18 cellular contexts compared by ENCODE assay signal in genomic region chr11:47483408-47483807, GRCh38. TPM values are rescaled to one million over a fixed set of nuclear protein-coding genes. Genes with fewer than 3 reads are reported as not detected.
"Had no signal": no experiment of that assay in that cellular context is flagged by ENCODE, and none has a peak within 500 bp of the region (broad histone marks: within the 10 kb centered on the region; RNA-seq: fewer than 3 reads in every experiment).

No MANE protein-coding gene starts in this region.

- DNase-seq: activated CD4-positive, alpha-beta memory T cell treated with anti-CD3 and anti-CD28 coated beads, Interleukin-2, amount 10 ng/mL, durations not matched to agents 7 days and 5 days; activated CD4-positive, alpha-beta T cell treated with anti-CD3 and anti-CD28 coated beads for 1 hour; activated CD8-positive, alpha-beta memory T cell treated with anti-CD3 and anti-CD28 coated beads, Interleukin-2, amount 50 U/mL, for 48 hours; activated naive CD4-positive, alpha-beta T cell; aorta; brain microvascular endothelial cell; central memory CD4-positive, alpha-beta T cell; colonic mucosa; kidney; left lung; midbrain; retina; stimulated activated naive CD4-positive, alpha-beta T cell had no signal

- H3K4me3 ChIP-seq: colonic mucosa, left lung had no signal

- H3K27me3 Mint-ChIP-seq: activated CD4-positive, alpha-beta memory T cell treated with anti-CD3 and anti-CD28 coated beads, Interleukin-2, amount 10 ng/mL, durations not matched to agents 7 days and 5 days had no signal

- H3K4me1 ChIP-seq: colonic mucosa had no signal

- H3K27ac Mint-ChIP-seq: activated CD4-positive, alpha-beta memory T cell treated with anti-CD3 and anti-CD28 coated beads, Interleukin-2, amount 10 ng/mL, durations not matched to agents 7 days and 5 days; T-helper 1 cell treated with Interleukin-12 subunit alpha and Interleukin-12 subunit beta and Interleukin-4 antibody, amounts not matched to agents 30 μg/mL and 1 μg/mL, for 36 hours had no signal

- ATAC-seq: left lung had no signal

- H3K4me3 Mint-ChIP-seq: activated CD4-positive, alpha-beta memory T cell treated with anti-CD3 and anti-CD28 coated beads, Interleukin-2, amount 10 ng/mL, durations not matched to agents 7 days and 5 days; T-helper 1 cell treated with Interleukin-12 subunit alpha and Interleukin-12 subunit beta and Interleukin-4 antibody, amounts not matched to agents 30 μg/mL and 1 μg/mL, for 36 hours had no signal

- FAIRE-seq: endometrium, frontal cortex, kidney had no signal

- H3K27ac ChIP-seq: brain microvascular endothelial cell, colonic mucosa, VCaP had no signal

- H3K27me3 ChIP-seq: brain microvascular endothelial cell, colonic mucosa, left lung had no signal

- H3K9me3 Mint-ChIP-seq: activated CD4-positive, alpha-beta memory T cell treated with anti-CD3 and anti-CD28 coated beads, Interleukin-2, amount 10 ng/mL, durations not matched to agents 7 days and 5 days; T-helper 1 cell treated with Interleukin-12 subunit alpha and Interleukin-12 subunit beta and Interleukin-4 antibody, amounts not matched to agents 30 μg/mL and 1 μg/mL, for 36 hours had no signal

- H3K9me3 ChIP-seq: colonic mucosa, left lung had no signal

RNA-seq across cellular contexts. Expression of gene RAPSN, which starts 34.5 kb away (rescaled TPM):
- total RNA-seq: colonic mucosa, frontal cortex had no signal
- polyA plus RNA-seq: neural cell had no signal
